In the genomic region with DNA sequence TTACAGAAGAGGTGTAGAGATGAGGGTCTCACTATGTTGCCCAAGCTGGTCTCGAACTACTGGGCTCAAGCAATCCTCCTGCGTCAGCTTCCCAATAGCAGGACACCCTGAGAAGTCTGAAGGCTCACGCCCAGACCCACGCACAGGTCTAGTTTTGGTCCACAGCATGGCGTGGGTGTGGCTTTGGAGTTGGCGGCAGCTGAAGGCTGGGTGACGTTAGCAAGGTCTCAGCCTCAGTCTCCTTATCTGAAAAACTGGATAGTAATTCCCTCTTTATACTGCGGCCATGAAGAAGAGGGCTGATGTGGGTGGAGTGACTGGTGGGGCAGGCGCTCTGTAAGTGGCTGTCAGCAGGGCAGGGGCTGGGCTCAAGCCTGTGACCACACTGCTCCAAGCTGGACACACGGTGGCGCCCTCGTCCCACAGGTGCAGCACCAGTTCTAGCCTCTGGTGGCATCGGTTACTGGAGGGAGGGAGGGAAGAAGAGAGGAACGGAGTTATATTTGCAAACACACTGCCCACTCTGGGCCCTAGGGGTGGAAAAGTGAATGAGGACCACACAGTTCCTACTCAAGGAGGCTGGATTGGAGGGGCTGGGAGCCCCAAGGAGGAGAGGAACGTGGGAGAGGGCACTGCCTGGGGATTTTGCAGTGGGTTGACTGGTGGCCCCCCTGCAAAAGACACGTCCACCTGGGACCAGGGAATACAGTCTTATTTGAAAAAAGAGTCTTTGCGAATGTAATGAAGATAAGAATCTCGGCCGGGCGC, we compare ENCODE assay signal across 8 cellular contexts. TPM values are rescaled to one million over a fixed set of nuclear protein-coding genes. Genes with fewer than 3 reads are reported as not detected.
DNase-seq lines count a peak whose midpoint lies in the region; ATAC-seq and TF ChIP-seq lines count a peak whose summit lies in the region.

No MANE protein-coding gene starts in this region.

- H3K4me3 ChIP-seq in PC-9, result no peak overlapping the region

- DNase-seq in COLO829 (ENCODE audit: low spot score) (peak; percentile 97), PC-9 (peak; percentile 92 to 95), activated T-cell treated with anti-CD3 and anti-CD28 coated beads for 4 hours (peak; percentile 82), erythroblast (lab: John Stamatoyannopoulos, UW) (peak; percentile 87 to 92), naive B cell (peak; percentile 86)
- DNase-seq in stimulated activated CD8-positive, alpha-beta memory T cell treated with anti-CD3 and anti-CD28 coated beads, Interleukin-7, amount 100 ng/mL, for 4 hours (ENCODE audit: low read depth in 2 of 2), result peak; percentile 77 to 80

- TF ChIP-seq RAD21 in Ishikawa (IDR thresholded peaks at IDR 0.05; ENCODE audit: low read depth), result peak; percentile 100

- peak; percentile 70 for ATAC-seq in GM21390 (IDR thresholded peaks at IDR 0.05; ENCODE audit: unreplicated experiment)
- ATAC-seq in naive B cell (ENCODE audit: low read depth in 2 of 2), result peak; percentile 99

- TF ChIP-seq EP300 in Ishikawa (IDR thresholded peaks at IDR 0.05; ENCODE audit: borderline replicate concordance), result no peak

- CTCF ChIA-PET in PC-9 (lab: Charles Lee), result interaction anchor here (0.5 to 3.9 kb wide), 9 partner anchors 8 to 325 kb away, joined by 3 to 21 read pairs (median 5); no protein-coding TSS in a partner anchor

- no peak for TF ChIP-seq POLR2A in erythroblast (IDR thresholded peaks at IDR 0.05; ENCODE audit: low read length)

- peak overlapping the region; percentile 76 for H3K4me2 ChIP-seq in PC-9

- POLR2A ChIA-PET in PC-9 (lab: Charles Lee; ENCODE audit: unreplicated experiment), result interaction anchor here (0.6 kb wide), 1 partner anchor 254 kb away, joined by 7 read pairs; no protein-coding TSS in a partner anchor

- no peaks in the 10 kb centered on the region for H3K36me3 Mint-ChIP-seq in naive B cell

- no peaks in the 10 kb centered on the region for H3K36me3 ChIP-seq in PC-9 (ENCODE audit: low read depth)

- H2AFZ ChIP-seq in PC-9, result peak overlapping the region; percentile 70

- intact Hi-C loops in PC-9 (cut with micrococcal nuclease; ENCODE audit: unreplicated experiment), result loop anchor here (1.0 to 10.0 kb wide), 7 partner anchors 29 to 426 kb away; no protein-coding TSS in a partner anchor

- H3K9me3 ChIP-seq in PC-9 (ENCODE audit: insufficient read depth, low read depth), result no peaks in the 10 kb centered on the region

- H3K9me3 Mint-ChIP-seq in naive B cell, result no peaks in the 10 kb centered on the region

- peak overlapping the region; percentile 46 for H3K27ac ChIP-seq in PC-9

- no peaks in the 10 kb centered on the region for H4K20me1 ChIP-seq in PC-9 (ENCODE audit: insufficient read depth)

- peaks cover 60% of the 10 kb centered on the region for H3K4me1 ChIP-seq in PC-9 (replicated peaks; ENCODE audit: insufficient read depth)

- H3K79me2 ChIP-seq in PC-9 (ENCODE audit: low read depth), result no peaks in the 10 kb centered on the region

- peaks cover 19 to 44% (median 24%) of the 10 kb centered on the region in 3 donors for H3K4me1 Mint-ChIP-seq in naive B cell

- peaks cover 49% of the 10 kb centered on the region for H3F3A ChIP-seq in PC-9 (ENCODE audit: insufficient read depth, low read depth)

- H3K27me3 ChIP-seq in PC-9 (ENCODE audit: insufficient read depth, low read depth), result no peaks in the 10 kb centered on the region

- H3K27ac Mint-ChIP-seq in naive B cell, result peak overlapping the region in 2 of 6 donors; percentile 7 to 30

- TF ChIP-seq CTCF in PC-9 (conservative IDR thresholded peaks at IDR 0.05), result peak; percentile 99

- H3K9me2 ChIP-seq in PC-9 (ENCODE audit: insufficient read depth), result no peaks in the 10 kb centered on the region

- BruUV-seq in PC-9 (replicated peaks; lab: Mats Ljungman, UMichigan), result no TSS peak

- peaks cover 15 to 30% (median 20%) of the 10 kb centered on the region in 3 donors for H3K27me3 Mint-ChIP-seq in naive B cell

- H3K4me3 Mint-ChIP-seq in naive B cell, result peak overlapping the region in 5 of 8 donors; percentile 29 to 81 (median 68)

TF ChIP-seq in Ishikawa, 13 proteins besides CTCF, POLR2A, EP300 and RAD21:
- TF ChIP-seq TAF1 (IDR thresholded peaks at IDR 0.05; ENCODE audit: low read depth), result no peak
- TF ChIP-seq EGR1 (IDR thresholded peaks at IDR 0.05), result no peak
- 0 out of 2 replicates have a peak, but pooled peaks have one; percentile 56 for TF ChIP-seq YY1 (IDR thresholded peaks at IDR 0.05; ENCODE audit: low read depth)
- TF ChIP-seq, protein P1, sequence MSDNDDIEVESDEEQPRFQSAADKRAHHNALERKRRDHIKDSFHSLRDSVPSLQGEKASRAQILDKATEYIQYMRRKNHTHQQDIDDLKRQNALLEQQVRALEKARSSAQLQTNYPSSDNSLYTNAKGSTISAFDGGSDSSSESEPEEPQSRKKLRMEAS (IDR thresholded peaks at IDR 0.05), result 0 out of 2 replicates have a peak, but pooled peaks have one; percentile 37
- TF ChIP-seq CEBPB (IDR thresholded peaks at IDR 0.05), result no peak
TF ChIP-seq in Ishikawa: peak in this region for 2.

RNA-seq across cellular contexts. Expression of a gene that starts 19.6 kb away (rescaled TPM):
- 63.9 and 76.7 TPM in 2 replicates for total RNA-seq in PC-9 (2021)
- polyA plus RNA-seq in naive B cell (ENCODE audit: low read depth in 6 of 6), result not detected

RNA-seq across cellular contexts. Expression of a gene that starts 21.5 kb away (rescaled TPM):
- 94.0 and 110 TPM in 2 replicates for total RNA-seq in PC-9 (2021)
- under 1 TPM in 5 of 6 donors, not detected in 1; 0.22 to 0.82 (median 0.26) TPM for polyA plus RNA-seq in naive B cell (ENCODE audit: low read depth in 6 of 6)

RNA-seq across cellular contexts. Expression of a gene that starts 41.1 kb away (rescaled TPM):
- total RNA-seq in PC-9 (2021), result not detected in 2 replicates
- 1 to 10 TPM in 1 of 6 donors, under 1 TPM in 3, not detected in 2; 0.60 to 2.6 (median 0.66) TPM for polyA plus RNA-seq in naive B cell (ENCODE audit: low read depth in 6 of 6)

RNA-seq across cellular contexts. Expression of a gene that starts 52.6 kb away (rescaled TPM):
- 26.0 and 28.1 TPM in 2 replicates for total RNA-seq in PC-9 (2021)
- polyA plus RNA-seq in naive B cell (ENCODE audit: low read depth in 6 of 6), result 100 to 1,000 TPM; 145 to 298 (median 186) TPM
